Comparison of ENCODE assay signal across 14 cellular contexts in genomic region chr7:78141533-78142281, GRCh38.
DNase-seq lines count a peak whose midpoint lies in the region; ATAC-seq and TF ChIP-seq lines count a peak whose summit lies in the region.
"Had no signal": no experiment of that assay in that cellular context is flagged by ENCODE, and none has a peak within 500 bp of the region (broad histone marks: within the 10 kb centered on the region; RNA-seq: fewer than 3 reads in every experiment).

No MANE protein-coding gene starts in this region.

- TF ChIP-seq CTCF in foreskin fibroblast (IDR thresholded peaks at IDR 0.05; ENCODE audit: low read depth, low read length), result no peak
- no peak for TF ChIP-seq CTCF in omental fat pad (IDR thresholded peaks at IDR 0.05)

- ATAC-seq in omental fat pad (ENCODE audit: low FRiP score) (no peak), GM19351 (IDR thresholded peaks at IDR 0.05; ENCODE audit: unreplicated experiment) (no peak)
- ATAC-seq: right lobe of liver had no signal

- DNase-seq in AG08395 (ENCODE audit: low spot score), result peak; percentile 80
- peak; percentile 40 for DNase-seq in HS-27A (ENCODE audit: low read depth)
- peak; percentile 65 for DNase-seq in SW480 (ENCODE audit: low spot score)
- DNase-seq in foreskin fibroblast, result peak; percentile 72 to 87
- no peak for DNase-seq in activated T-cell treated with anti-CD3 and anti-CD28 coated beads for 4 hours
- no peak for DNase-seq in omental fat pad (ENCODE audit: low spot score)
- no peak for DNase-seq in activated T-cell treated with anti-CD3 and anti-CD28 coated beads, Interleukin-2, amount 50 U/mL, for 1 hour
- DNase-seq: AML-193, GDM1, NCI-H146, PC-9, right lobe of liver had no signal

- H3K4me3 ChIP-seq in foreskin fibroblast (ENCODE audit: low read depth in 1 of 2, low read length in 2 of 2), result no peak overlapping the region
- H3K4me3 ChIP-seq: PC-9, right lobe of liver, thoracic aorta had no signal

Comparison
In these comparisons a context has a peak if more than half of its experiments do, and no peak if none do; other contexts are left out.
1. DNase-seq: peak in AG08395 (single experiment), HS-27A (single experiment), SW480 (single experiment) and foreskin fibroblast (2 of 2); none in activated T-cell treated with anti-CD3 and anti-CD28 coated beads for 4 hours (single experiment), omental fat pad (single experiment) and activated T-cell treated with anti-CD3 and anti-CD28 coated beads, Interleukin-2, amount 50 U/mL, for 1 hour (single experiment).